ENCODE assay signal across 1 cellular context in the genomic region with DNA sequence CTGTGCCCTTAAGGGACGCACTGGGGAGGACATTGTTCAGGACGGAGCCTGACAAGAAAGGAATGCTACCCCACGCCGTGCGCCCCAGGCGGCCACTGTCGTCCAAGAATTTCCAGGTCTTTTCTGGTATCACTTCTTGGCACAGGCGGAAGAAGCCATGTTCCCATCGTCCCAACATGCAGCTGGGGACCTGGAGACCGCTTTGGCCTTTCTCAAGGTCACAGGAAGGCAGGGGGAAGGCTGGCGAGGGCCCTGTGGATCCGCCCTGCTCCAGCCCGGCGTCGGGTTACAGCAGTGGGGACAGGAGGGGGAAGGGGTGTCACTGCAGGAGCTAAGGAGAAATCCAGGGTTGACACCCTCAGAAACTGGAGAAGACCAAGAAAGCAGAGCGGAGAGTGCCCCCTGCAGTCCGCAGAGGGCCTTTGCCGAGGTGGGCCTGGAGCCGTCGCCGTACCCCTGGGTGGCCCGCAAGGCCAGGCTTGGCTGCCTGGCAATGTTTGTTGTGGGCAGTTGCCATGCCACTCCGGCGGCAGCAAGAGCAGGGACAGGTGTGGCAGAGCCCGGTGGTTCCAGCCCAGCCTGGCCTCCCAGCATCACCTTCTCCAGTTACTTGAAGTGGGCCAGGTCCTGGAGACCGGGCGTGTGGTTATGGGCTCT.
A peak's percentile ranks its signal among the peaks of the same experiment; 100 is the strongest.
TF ChIP-seq lines count a peak whose summit lies in the region.

No MANE protein-coding gene starts in this region.

TF ChIP-seq in K562, 482 proteins besides CTCF, POLR2A, EP300 and RAD21 (continued from another document):
- no peak for TF ChIP-seq ZBTB40 (IDR thresholded peaks at IDR 0.05)
- no peak for TF ChIP-seq ZBTB40 (CRISPR knock-in tag; IDR thresholded peaks at IDR 0.05)
- TF ChIP-seq PCBP1 (IDR thresholded peaks at IDR 0.05; ENCODE audit: low read depth, low read length, poor library complexity, severe bottlenecking): no peak
- TF ChIP-seq KAT8 (IDR thresholded peaks at IDR 0.05; ENCODE audit: low read depth): no peak
- peak; percentile 32 for TF ChIP-seq HMGN3 (IDR thresholded peaks at IDR 0.05; ENCODE audit: borderline replicate concordance, extremely low read depth, insufficient read length, low read depth, low read length)
- TF ChIP-seq, protein P1, sequence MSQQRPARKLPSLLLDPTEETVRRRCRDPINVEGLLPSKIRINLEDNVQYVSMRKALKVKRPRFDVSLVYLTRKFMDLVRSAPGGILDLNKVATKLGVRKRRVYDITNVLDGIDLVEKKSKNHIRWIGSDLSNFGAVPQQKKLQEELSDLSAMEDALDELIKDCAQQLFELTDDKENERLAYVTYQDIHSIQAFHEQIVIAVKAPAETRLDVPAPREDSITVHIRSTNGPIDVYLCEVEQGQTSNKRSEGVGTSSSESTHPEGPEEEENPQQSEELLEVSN (IDR thresholded peaks at IDR 0.05; ENCODE audit: borderline replicate concordance in 1 of 2, extremely low read depth in 1 of 2, insufficient read depth in 1 of 2, insufficient read length in 1 of 2, low read depth in 1 of 2, low read length in 1 of 2, poor library complexity in 1 of 2, severe bottlenecking in 1 of 2): no peak
- no peak for TF ChIP-seq WHSC1 (IDR thresholded peaks at IDR 0.05; ENCODE audit: low read length)
- TF ChIP-seq, protein P2, sequence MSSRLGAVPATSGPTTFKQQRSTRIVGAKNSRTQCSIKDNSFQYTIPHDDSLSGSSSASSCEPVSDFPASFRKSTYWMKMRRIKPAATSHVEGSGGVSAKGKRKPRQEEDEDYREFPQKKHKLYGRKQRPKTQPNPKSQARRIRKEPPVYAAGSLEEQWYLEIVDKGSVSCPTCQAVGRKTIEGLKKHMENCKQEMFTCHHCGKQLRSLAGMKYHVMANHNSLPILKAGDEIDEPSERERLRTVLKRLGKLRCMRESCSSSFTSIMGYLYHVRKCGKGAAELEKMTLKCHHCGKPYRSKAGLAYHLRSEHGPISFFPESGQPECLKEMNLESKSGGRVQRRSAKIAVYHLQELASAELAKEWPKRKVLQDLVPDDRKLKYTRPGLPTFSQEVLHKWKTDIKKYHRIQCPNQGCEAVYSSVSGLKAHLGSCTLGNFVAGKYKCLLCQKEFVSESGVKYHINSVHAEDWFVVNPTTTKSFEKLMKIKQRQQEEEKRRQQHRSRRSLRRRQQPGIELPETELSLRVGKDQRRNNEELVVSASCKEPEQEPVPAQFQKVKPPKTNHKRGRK (tag; IDR thresholded peaks at IDR 0.05): no peak
- peak; percentile 52; the same call in 1 of the 2 replicates for TF ChIP-seq SMC3 (conservative IDR thresholded peaks at IDR 0.05; ENCODE audit: insufficient read depth, low read depth, low read length)
- no peak for TF ChIP-seq MITF (IDR thresholded peaks at IDR 0.05)
- TF ChIP-seq, protein P3, sequence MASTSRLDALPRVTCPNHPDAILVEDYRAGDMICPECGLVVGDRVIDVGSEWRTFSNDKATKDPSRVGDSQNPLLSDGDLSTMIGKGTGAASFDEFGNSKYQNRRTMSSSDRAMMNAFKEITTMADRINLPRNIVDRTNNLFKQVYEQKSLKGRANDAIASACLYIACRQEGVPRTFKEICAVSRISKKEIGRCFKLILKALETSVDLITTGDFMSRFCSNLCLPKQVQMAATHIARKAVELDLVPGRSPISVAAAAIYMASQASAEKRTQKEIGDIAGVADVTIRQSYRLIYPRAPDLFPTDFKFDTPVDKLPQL (IDR thresholded peaks at IDR 0.05; ENCODE audit: extremely low read depth, insufficient read length): no peak
- TF ChIP-seq, protein P4, sequence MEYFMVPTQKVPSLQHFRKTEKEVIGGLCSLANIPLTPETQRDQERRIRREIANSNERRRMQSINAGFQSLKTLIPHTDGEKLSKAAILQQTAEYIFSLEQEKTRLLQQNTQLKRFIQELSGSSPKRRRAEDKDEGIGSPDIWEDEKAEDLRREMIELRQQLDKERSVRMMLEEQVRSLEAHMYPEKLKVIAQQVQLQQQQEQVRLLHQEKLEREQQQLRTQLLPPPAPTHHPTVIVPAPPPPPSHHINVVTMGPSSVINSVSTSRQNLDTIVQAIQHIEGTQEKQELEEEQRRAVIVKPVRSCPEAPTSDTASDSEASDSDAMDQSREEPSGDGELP (CRISPR knock-in tag; IDR thresholded peaks at IDR 0.05; ENCODE audit: borderline replicate concordance): 0 out of 2 replicates have a peak, but pooled peaks have one; percentile 13
- peak; percentile 46; the same call in 1 of the 2 replicates for TF ChIP-seq ARID2 (IDR thresholded peaks at IDR 0.05)
- TF ChIP-seq, protein P5, sequence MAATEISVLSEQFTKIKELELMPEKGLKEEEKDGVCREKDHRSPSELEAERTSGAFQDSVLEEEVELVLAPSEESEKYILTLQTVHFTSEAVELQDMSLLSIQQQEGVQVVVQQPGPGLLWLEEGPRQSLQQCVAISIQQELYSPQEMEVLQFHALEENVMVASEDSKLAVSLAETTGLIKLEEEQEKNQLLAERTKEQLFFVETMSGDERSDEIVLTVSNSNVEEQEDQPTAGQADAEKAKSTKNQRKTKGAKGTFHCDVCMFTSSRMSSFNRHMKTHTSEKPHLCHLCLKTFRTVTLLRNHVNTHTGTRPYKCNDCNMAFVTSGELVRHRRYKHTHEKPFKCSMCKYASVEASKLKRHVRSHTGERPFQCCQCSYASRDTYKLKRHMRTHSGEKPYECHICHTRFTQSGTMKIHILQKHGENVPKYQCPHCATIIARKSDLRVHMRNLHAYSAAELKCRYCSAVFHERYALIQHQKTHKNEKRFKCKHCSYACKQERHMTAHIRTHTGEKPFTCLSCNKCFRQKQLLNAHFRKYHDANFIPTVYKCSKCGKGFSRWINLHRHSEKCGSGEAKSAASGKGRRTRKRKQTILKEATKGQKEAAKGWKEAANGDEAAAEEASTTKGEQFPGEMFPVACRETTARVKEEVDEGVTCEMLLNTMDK (IDR thresholded peaks at IDR 0.05; ENCODE audit: borderline replicate concordance, insufficient read depth, low read depth, low read length, poor library complexity, severe bottlenecking): peak; percentile 3
- TF ChIP-seq SMARCC2 (IDR thresholded peaks at IDR 0.05; ENCODE audit: low read depth): no peak
- TF ChIP-seq JUNB (CRISPR knock-in tag; conservative IDR thresholded peaks at IDR 0.05): no peak
- no peak for TF ChIP-seq RAD51 (IDR thresholded peaks at IDR 0.05; ENCODE audit: borderline replicate concordance, low read depth)
- TF ChIP-seq SAFB (IDR thresholded peaks at IDR 0.05; ENCODE audit: borderline replicate concordance, low read depth, low read length): no peak
- TF ChIP-seq PHB (CRISPR knock-in tag; IDR thresholded peaks at IDR 0.05): no peak
- no peak for TF ChIP-seq RBM22 (IDR thresholded peaks at IDR 0.05; ENCODE audit: low read depth, low read length, poor library complexity, severe bottlenecking)
- TF ChIP-seq ZNF780A (CRISPR knock-in tag; IDR thresholded peaks at IDR 0.05): no peak
- TF ChIP-seq ARNT (IDR thresholded peaks at IDR 0.05): no peak
- TF ChIP-seq PHTF2 (CRISPR knock-in tag; IDR thresholded peaks at IDR 0.05): no peak
- peak; percentile 30; the same call in 1 of the 2 replicates for TF ChIP-seq RB1 (IDR thresholded peaks at IDR 0.05; ENCODE audit: low read depth)
- no peak for TF ChIP-seq ZNF282 (CRISPR knock-in tag; IDR thresholded peaks at IDR 0.05)
- TF ChIP-seq XRCC4 (IDR thresholded peaks at IDR 0.05; ENCODE audit: extremely low read depth, insufficient read depth, insufficient read length): no peak
- TF ChIP-seq MCM5 (IDR thresholded peaks at IDR 0.05; ENCODE audit: low read depth): no peak
- TF ChIP-seq, protein P6, sequence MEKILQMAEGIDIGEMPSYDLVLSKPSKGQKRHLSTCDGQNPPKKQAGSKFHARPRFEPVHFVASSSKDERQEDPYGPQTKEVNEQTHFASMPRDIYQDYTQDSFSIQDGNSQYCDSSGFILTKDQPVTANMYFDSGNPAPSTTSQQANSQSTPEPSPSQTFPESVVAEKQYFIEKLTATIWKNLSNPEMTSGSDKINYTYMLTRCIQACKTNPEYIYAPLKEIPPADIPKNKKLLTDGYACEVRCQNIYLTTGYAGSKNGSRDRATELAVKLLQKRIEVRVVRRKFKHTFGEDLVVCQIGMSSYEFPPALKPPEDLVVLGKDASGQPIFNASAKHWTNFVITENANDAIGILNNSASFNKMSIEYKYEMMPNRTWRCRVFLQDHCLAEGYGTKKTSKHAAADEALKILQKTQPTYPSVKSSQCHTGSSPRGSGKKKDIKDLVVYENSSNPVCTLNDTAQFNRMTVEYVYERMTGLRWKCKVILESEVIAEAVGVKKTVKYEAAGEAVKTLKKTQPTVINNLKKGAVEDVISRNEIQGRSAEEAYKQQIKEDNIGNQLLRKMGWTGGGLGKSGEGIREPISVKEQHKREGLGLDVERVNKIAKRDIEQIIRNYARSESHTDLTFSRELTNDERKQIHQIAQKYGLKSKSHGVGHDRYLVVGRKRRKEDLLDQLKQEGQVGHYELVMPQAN (IDR thresholded peaks at IDR 0.05; ENCODE audit: borderline replicate concordance): no peak
- peak; percentile 35; the same call in 1 of the 2 replicates for TF ChIP-seq CTBP1 (IDR thresholded peaks at IDR 0.05; ENCODE audit: borderline replicate concordance)
- TF ChIP-seq TCF7 (IDR thresholded peaks at IDR 0.05; ENCODE audit: borderline replicate concordance): no peak
TF ChIP-seq in K562: peak in this region for 9.
